Comparison of ENCODE assay signal across 26 cellular contexts in genomic region chr9:103707181-103707580, GRCh38.
"Had no signal": no experiment of that assay in that cellular context is flagged by ENCODE, and none has a peak within 500 bp of the region (broad histone marks: within the 10 kb centered on the region; RNA-seq: fewer than 3 reads in every experiment).

No MANE protein-coding gene starts in this region.

- H3K9me3 Mint-ChIP-seq: activated CD4-positive, alpha-beta T cell treated with anti-CD3 and anti-CD28 coated beads, Interleukin-2, amount 10 ng/mL, durations not matched to agents 7 days and 5 days; activated naive CD4-positive, alpha-beta T cell treated with anti-CD3 and anti-CD28 coated beads, Interleukin-2, amount 50 U/mL, for 24 hours; stimulated activated effector memory CD8-positive, alpha-beta T cell treated with anti-CD3 and anti-CD28 coated beads, Interleukin-12 subunit alpha, Interleukin-12 subunit beta, amount 100 ng/mL, for 72 hours had no signal

- H3K36me3 Mint-ChIP-seq: activated naive CD4-positive, alpha-beta T cell treated with anti-CD3 and anti-CD28 coated beads, Interleukin-2, amount 50 U/mL, for 24 hours; memory B cell; natural killer cell treated with Interleukin-12 subunit alpha and Interleukin-12 subunit beta and Interleukin-15 and Interleukin-18, amount 100 ng/mL, for 72 hours; stimulated activated effector memory CD8-positive, alpha-beta T cell treated with anti-CD3 and anti-CD28 coated beads, Interleukin-12 subunit alpha, Interleukin-12 subunit beta, amount 100 ng/mL, for 72 hours had no signal

- H3K79me2 ChIP-seq: parathyroid adenoma had no signal

- H3K36me3 ChIP-seq: colonic mucosa, esophagus muscularis mucosa, gastroesophageal sphincter, right lobe of liver, suprapubic skin, tibial nerve, WERI-Rb-1 had no signal

- H3K4me1 Mint-ChIP-seq: activated CD4-positive, alpha-beta T cell treated with anti-CD3 and anti-CD28 coated beads, Interleukin-2, amount 10 ng/mL, durations not matched to agents 7 days and 5 days; activated naive CD4-positive, alpha-beta T cell treated with anti-CD3 and anti-CD28 coated beads, Interleukin-2, amount 50 U/mL, for 24 hours; central memory CD8-positive, alpha-beta T cell; memory B cell; stimulated activated effector memory CD8-positive, alpha-beta T cell treated with anti-CD3 and anti-CD28 coated beads, Interleukin-12 subunit alpha, Interleukin-12 subunit beta, amount 100 ng/mL, for 72 hours; stimulated activated naive CD8-positive, alpha-beta T cell treated with anti-CD3 and anti-CD28 coated beads, Interleukin-15, amount 100 ng/mL, for 72 hours had no signal

- DNase-seq: activated CD4-positive, alpha-beta T cell treated with anti-CD3 and anti-CD28 coated beads, Interleukin-2, amount 10 ng/mL, durations not matched to agents 7 days and 5 days; activated CD4-positive, CD25-positive, alpha-beta regulatory T cell treated with anti-CD3 and anti-CD28 coated beads, Interleukin-2, amount 50 U/mL, for 72 hours; activated CD8-positive, alpha-beta T cell treated with anti-CD3 and anti-CD28 coated beads, Interleukin-2, amount 10 ng/mL, durations not matched to agents 7 days and 5 days; activated gamma-delta T cell treated with Interleukin-2 at 50 U/mL for 16 hours; aorta; colonic mucosa; head of caudate nucleus; hypothalamus; left cardiac atrium; right lobe of liver; small intestine; stimulated activated CD4-positive, alpha-beta T cell treated with anti-CD3 and anti-CD28 coated beads, Interleukin-2, amount 100 ng/mL, for 24 hours; stimulated activated naive CD8-positive, alpha-beta T cell treated with anti-CD3 and anti-CD28 coated beads, Interleukin-15, amount 100 ng/mL, for 72 hours; T-helper 2 cell; WERI-Rb-1 had no signal

- ATAC-seq: activated CD8-positive, alpha-beta T cell treated with anti-CD3 and anti-CD28 coated beads, Interleukin-2, amount 10 ng/mL, durations not matched to agents 7 days and 5 days; gastroesophageal sphincter; left cardiac atrium; natural killer cell treated with Interleukin-12 subunit alpha and Interleukin-12 subunit beta and Interleukin-15 and Interleukin-18, amount 100 ng/mL, for 72 hours; right lobe of liver; stimulated activated effector memory CD8-positive, alpha-beta T cell treated with anti-CD3 and anti-CD28 coated beads, Interleukin-12 subunit alpha, Interleukin-12 subunit beta, amount 100 ng/mL, for 72 hours; stimulated activated naive CD8-positive, alpha-beta T cell treated with anti-CD3 and anti-CD28 coated beads, Interleukin-15, amount 100 ng/mL, for 72 hours had no signal

- H3K27ac ChIP-seq: colonic mucosa, esophagus muscularis mucosa, gastroesophageal sphincter, parathyroid adenoma, right lobe of liver, suprapubic skin, tibial nerve, WERI-Rb-1 had no signal

- H3K27ac Mint-ChIP-seq: activated CD4-positive, alpha-beta T cell treated with anti-CD3 and anti-CD28 coated beads, Interleukin-2, amount 10 ng/mL, durations not matched to agents 7 days and 5 days; activated CD8-positive, alpha-beta T cell treated with anti-CD3 and anti-CD28 coated beads, Interleukin-2, amount 10 ng/mL, durations not matched to agents 7 days and 5 days; activated naive CD4-positive, alpha-beta T cell treated with anti-CD3 and anti-CD28 coated beads, Interleukin-2, amount 50 U/mL, for 24 hours; activated T-helper 1 cell treated with anti-CD3 and anti-CD28 coated beads, Interleukin-12 subunit alpha, Interleukin-12 subunit beta, Interleukin-2, Interleukin-4 antibody, amounts not matched to agents 30 ng/mL and 10 ng/mL and 1 ng/mL, durations not matched to agents 14 hours and 24 hours and 36 hours; memory B cell; natural killer cell treated with Interleukin-12 subunit alpha and Interleukin-12 subunit beta and Interleukin-15 and Interleukin-18, amount 100 ng/mL, for 72 hours; stimulated activated effector memory CD8-positive, alpha-beta T cell treated with anti-CD3 and anti-CD28 coated beads, Interleukin-12 subunit alpha, Interleukin-12 subunit beta, amount 100 ng/mL, for 72 hours; stimulated activated naive CD8-positive, alpha-beta T cell treated with anti-CD3 and anti-CD28 coated beads, Interleukin-15, amount 100 ng/mL, for 72 hours had no signal

- H3K27me3 Mint-ChIP-seq: activated CD4-positive, alpha-beta T cell treated with anti-CD3 and anti-CD28 coated beads, Interleukin-2, amount 10 ng/mL, durations not matched to agents 7 days and 5 days; activated naive CD4-positive, alpha-beta T cell treated with anti-CD3 and anti-CD28 coated beads, Interleukin-2, amount 50 U/mL, for 24 hours; central memory CD8-positive, alpha-beta T cell; memory B cell; natural killer cell treated with Interleukin-12 subunit alpha and Interleukin-12 subunit beta and Interleukin-15 and Interleukin-18, amount 100 ng/mL, for 72 hours; stimulated activated naive CD8-positive, alpha-beta T cell treated with anti-CD3 and anti-CD28 coated beads, Interleukin-15, amount 100 ng/mL, for 72 hours had no signal

- H2AFZ ChIP-seq: parathyroid adenoma had no signal

- H3K9ac ChIP-seq: parathyroid adenoma had no signal

- H3K9me3 ChIP-seq: colonic mucosa, esophagus muscularis mucosa, right lobe of liver had no signal

- H3K4me1 ChIP-seq: colonic mucosa, esophagus muscularis mucosa, gastroesophageal sphincter, parathyroid adenoma, right lobe of liver, suprapubic skin, tibial nerve had no signal

- H3K4me3 Mint-ChIP-seq: activated CD4-positive, alpha-beta T cell treated with anti-CD3 and anti-CD28 coated beads, Interleukin-2, amount 10 ng/mL, durations not matched to agents 7 days and 5 days; activated CD8-positive, alpha-beta T cell treated with anti-CD3 and anti-CD28 coated beads, Interleukin-2, amount 10 ng/mL, durations not matched to agents 7 days and 5 days; activated naive CD4-positive, alpha-beta T cell treated with anti-CD3 and anti-CD28 coated beads, Interleukin-2, amount 50 U/mL, for 24 hours; activated T-helper 1 cell treated with anti-CD3 and anti-CD28 coated beads, Interleukin-12 subunit alpha, Interleukin-12 subunit beta, Interleukin-2, Interleukin-4 antibody, amounts not matched to agents 30 ng/mL and 10 ng/mL and 1 ng/mL, durations not matched to agents 14 hours and 24 hours and 36 hours; central memory CD8-positive, alpha-beta T cell; memory B cell; natural killer cell treated with Interleukin-12 subunit alpha and Interleukin-12 subunit beta and Interleukin-15 and Interleukin-18, amount 100 ng/mL, for 72 hours; stimulated activated effector memory CD8-positive, alpha-beta T cell treated with anti-CD3 and anti-CD28 coated beads, Interleukin-12 subunit alpha, Interleukin-12 subunit beta, amount 100 ng/mL, for 72 hours; stimulated activated naive CD8-positive, alpha-beta T cell treated with anti-CD3 and anti-CD28 coated beads, Interleukin-15, amount 100 ng/mL, for 72 hours had no signal

- H3K4me3 ChIP-seq: colonic mucosa, esophagus muscularis mucosa, gastroesophageal sphincter, right lobe of liver, suprapubic skin, tibial nerve had no signal

- H3K27me3 ChIP-seq: colonic mucosa, esophagus muscularis mucosa, gastroesophageal sphincter, right lobe of liver, suprapubic skin, tibial nerve had no signal
